In genomic region chr3:180223268-180223667, GRCh38 we compare ENCODE assay signal across 11 cellular contexts.
"Had no signal": no experiment of that assay in that cellular context is flagged by ENCODE, and none has a peak within 500 bp of the region (broad histone marks: within the 10 kb centered on the region; RNA-seq: fewer than 3 reads in every experiment).

No MANE protein-coding gene starts in this region.

- H3K27me3 ChIP-seq: dorsolateral prefrontal cortex, upper lobe of right lung had no signal

- H3K36me3 ChIP-seq: upper lobe of right lung had no signal

- H3K9me3 ChIP-seq: upper lobe of right lung had no signal

- H3K4me3 ChIP-seq: dorsolateral prefrontal cortex, upper lobe of right lung had no signal

- H3K4me1 ChIP-seq: upper lobe of right lung had no signal

- H3K27ac ChIP-seq: dorsolateral prefrontal cortex, upper lobe of right lung had no signal

- FAIRE-seq: TTC549 had no signal

- DNase-seq: activated CD4-positive, alpha-beta T cell treated with anti-CD3 and anti-CD28 coated beads, Interleukin-2, amount 50 U/mL, for 4 hours; activated CD8-positive, alpha-beta memory T cell treated with anti-CD3 and anti-CD28 coated beads, Interleukin-2, amount 10 ng/mL, durations not matched to agents 7 days and 5 days; amniotic stem cell; caudate nucleus; dorsolateral prefrontal cortex; occipital lobe; retina; stimulated activated CD8-positive, alpha-beta memory T cell treated with anti-CD3 and anti-CD28 coated beads, Interleukin-4, amount 100 ng/mL, for 48 hours; stimulated activated naive CD4-positive, alpha-beta T cell; upper lobe of right lung had no signal

- ATAC-seq: activated CD8-positive, alpha-beta memory T cell treated with anti-CD3 and anti-CD28 coated beads, Interleukin-2, amount 10 ng/mL, durations not matched to agents 7 days and 5 days; upper lobe of right lung had no signal
